22 cellular contexts compared by ENCODE assay signal in genomic region chr11:64605248-64605560, GRCh38. TPM values are rescaled to one million over a fixed set of nuclear protein-coding genes. Genes with fewer than 3 reads are reported as not detected.
DNase-seq lines count a peak whose midpoint lies in the region; ATAC-seq, FAIRE-seq and TF ChIP-seq lines count a peak whose summit lies in the region.
"Had no signal": no experiment of that assay in that cellular context is flagged by ENCODE, and none has a peak within 500 bp of the region (broad histone marks: within the 10 kb centered on the region; RNA-seq: fewer than 3 reads in every experiment).

No MANE protein-coding gene starts in this region.

- no peak overlapping the region for H3K4me3 Mint-ChIP-seq in nephron
- H3K4me3 Mint-ChIP-seq in activated CD4-positive, alpha-beta T cell treated with anti-CD3 and anti-CD28 coated beads for 36 hours = no peak overlapping the region
- H3K4me3 Mint-ChIP-seq: T-cell had no signal

- H3K4me1 Mint-ChIP-seq in nephron = peaks cover 24% of the 10 kb centered on the region
- peaks cover 2% of the 10 kb centered on the region for H3K4me1 Mint-ChIP-seq in activated CD4-positive, alpha-beta T cell treated with anti-CD3 and anti-CD28 coated beads for 36 hours

- H3K36me3 ChIP-seq in BLaER1 treated with 17β-estradiol and CSF1 and Interleukin-3, amounts not matched to agents 10 nM and 100 nM = no peaks in the 10 kb centered on the region
- H3K36me3 ChIP-seq in K562 (ENCODE audit: control insufficient read depth, insufficient read depth, low read length) = no peaks in the 10 kb centered on the region

- H3K4me1 ChIP-seq in BLaER1 treated with 17β-estradiol and CSF1 and Interleukin-3, amounts not matched to agents 10 nM and 100 nM = peaks cover 28 to 71% (median 59%) of the 10 kb centered on the region in 10 experiments
- peaks cover 0 to 23% of the 10 kb centered on the region in 2 experiments; a peak in 3 of 5 replicates for H3K4me1 ChIP-seq in K562 (replicated peaks in 1 of 2; ENCODE audit: control insufficient read depth in 2 of 2, insufficient read depth in 2 of 2, low read length in 2 of 2)

- no peak for ATAC-seq in K562
- ATAC-seq in activated CD4-positive, alpha-beta T cell treated with anti-CD3 and anti-CD28 coated beads for 36 hours = no peak
- ATAC-seq: GM12878, HCT116, SK-N-SH treated with all-trans-retinoic acid at 6 μM for 48 hours, T-cell had no signal

- no peaks in the 10 kb centered on the region for H3K9me3 Mint-ChIP-seq in nephron
- H3K9me3 Mint-ChIP-seq in activated CD4-positive, alpha-beta T cell treated with anti-CD3 and anti-CD28 coated beads for 36 hours (ENCODE audit: low read depth) = no peaks in the 10 kb centered on the region
- H3K9me3 Mint-ChIP-seq: T-cell had no signal

- no peak overlapping the region for H3K9ac ChIP-seq in BLaER1 treated with 17β-estradiol and CSF1 and Interleukin-3, amounts not matched to agents 10 nM and 100 nM
- H3K9ac ChIP-seq in K562 (ENCODE audit: insufficient read depth in 1 of 2, low read depth in 2 of 2, low read length in 2 of 2) = peak overlapping the region in 1 of 2 experiments; percentile 46; a peak in 1 of 4 replicates
- H3K9ac ChIP-seq: GM23248 had no signal

- WGBS in K562 (ENCODE audit: insufficient coverage, low coverage, missing lambda C conversion rate) = 9% methylated on average over 9 of the region's 10 CpGs

- TF ChIP-seq EP300 in K562 (IDR thresholded peaks at IDR 0.05; ENCODE audit: low read length) = no peak

- TF ChIP-seq CTCF in K562 (IDR thresholded peaks at IDR 0.05 in 2 of 3, conservative IDR thresholded peaks at IDR 0.05 in 1 of 3; ENCODE audit: insufficient read depth in 2 of 3, low read depth in 1 of 3, low read length in 3 of 3) (no peak), nephron (IDR thresholded peaks at IDR 0.05; ENCODE audit: unreplicated experiment in 3 of 3) (no peak)

- no peaks in the 10 kb centered on the region for H4K20me1 ChIP-seq in BLaER1 treated with 17β-estradiol and CSF1 and Interleukin-3, amounts not matched to agents 10 nM and 100 nM
- H4K20me1 ChIP-seq in K562 (replicated peaks; ENCODE audit: control insufficient read depth, insufficient read depth, low read length) = peaks cover 10% of the 10 kb centered on the region

- no peak for FAIRE-seq in K562 (lab: Jason Lieb, UNC)
- FAIRE-seq: GM12878, HTR-8/SVneo, RCC 7860 had no signal

- peak overlapping the region in 9 of 11 experiments; percentile 41 to 77 (median 62); a peak in 18 of 22 replicates for H3K4me2 ChIP-seq in BLaER1 treated with 17β-estradiol and CSF1 and Interleukin-3, amounts not matched to agents 10 nM and 100 nM
- peak overlapping the region; percentile 30; the same call in 1 of the 2 replicates for H3K4me2 ChIP-seq in K562 (ENCODE audit: insufficient read depth, low read length)

- in situ Hi-C loops in K562 (cut with MboI) = no loop called here

- peaks cover 0 to 27% (median 0%) of the 10 kb centered on the region in 11 experiments; a peak in 8 of 22 replicates for H3K27me3 ChIP-seq in BLaER1 treated with 17β-estradiol and CSF1 and Interleukin-3, amounts not matched to agents 10 nM and 100 nM
- peaks cover 7 to 43% of the 10 kb centered on the region in 2 experiments; a peak in 4 of 5 replicates for H3K27me3 ChIP-seq in K562 (ENCODE audit: control insufficient read depth in 2 of 2, insufficient read depth in 2 of 2, low read length in 2 of 2)

- DNase-seq in ELF-1 (ENCODE audit: low read depth, low spot score) = peak; percentile 44
- DNase-seq in K562 (ENCODE audit: extremely low read depth in 1 of 4, low spot score in 3 of 4) = peak in 3 of 4 experiments; percentile 30 to 55 (median 53)
- no peak for DNase-seq in activated CD4-positive, alpha-beta T cell treated with anti-CD3 and anti-CD28 coated beads for 36 hours
- no peak for DNase-seq in hepatic stellate cell (ENCODE audit: low spot score)
- no peak for DNase-seq in NCI-H69 (lab: John Stamatoyannopoulos, UW)
- DNase-seq: ACHN, GM23248, IMR-90, Karpas-422, NCI-H187 treated with DMSO at 0.1 percent for 48 hours, NCI-H2171, NCI-H446 treated with DMSO at 0.1 percent for 48 hours, SHP77, T-cell had no signal

- H3K36me3 Mint-ChIP-seq in nephron (ENCODE audit: low read depth) = no peaks in the 10 kb centered on the region
- H3K36me3 Mint-ChIP-seq in activated CD4-positive, alpha-beta T cell treated with anti-CD3 and anti-CD28 coated beads for 36 hours (ENCODE audit: low read depth) = no peaks in the 10 kb centered on the region
- H3K36me3 Mint-ChIP-seq: T-cell had no signal

- H3K27ac ChIP-seq in BLaER1 treated with 17β-estradiol and CSF1 and Interleukin-3, amounts not matched to agents 10 nM and 100 nM = peak overlapping the region in 1 of 11 experiments; percentile 47; a peak in 2 of 22 replicates
- H3K27ac ChIP-seq in K562 (ENCODE audit: extremely low read depth, low read depth, low read length) = no peak overlapping the region
- H3K27ac ChIP-seq: GM23248 had no signal

- peaks cover 2% of the 10 kb centered on the region for H3K27me3 Mint-ChIP-seq in nephron (ENCODE audit: low read depth)
- no peaks in the 10 kb centered on the region for H3K27me3 Mint-ChIP-seq in activated CD4-positive, alpha-beta T cell treated with anti-CD3 and anti-CD28 coated beads for 36 hours

- POLR2A ChIA-PET in K562 (lab: Yijun Ruan, JAX) = interaction anchor here (0.6 to 1.2 kb wide), 2 partner anchors 20 to 120 kb away, joined by 3 to 4 read pairs; no protein-coding TSS in a partner anchor
- POLR2A ChIA-PET in activated CD4-positive, alpha-beta T cell treated with anti-CD3 and anti-CD28 coated beads for 36 hours (lab: Charles Lee) = no interaction called here

- H3K4me3 ChIP-seq in BLaER1 treated with 17β-estradiol and CSF1 and Interleukin-3, amounts not matched to agents 10 nM and 100 nM = no peak overlapping the region
- no peak overlapping the region for H3K4me3 ChIP-seq in K562
- H3K4me3 ChIP-seq: GM12878, GM23248 had no signal

- intact Hi-C loops in K562 (cut with micrococcal nuclease) = no loop called here
- intact Hi-C loops in activated CD4-positive, alpha-beta T cell treated with anti-CD3 and anti-CD28 coated beads for 36 hours (cut with DNase I, micrococcal nuclease) = no loop called here

- BruUV-seq in K562 (replicated peaks; lab: Mats Ljungman, UMichigan) = no TSS peak

- no peak for TF ChIP-seq POLR2A in K562 (conservative IDR thresholded peaks at IDR 0.05)

- no peak overlapping the region for H2AFZ ChIP-seq in K562 (ENCODE audit: low read depth, low read length)
- H2AFZ ChIP-seq: GM23248 had no signal

- H3K79me2 ChIP-seq in K562 (ENCODE audit: control insufficient read depth, insufficient read depth, low read length) = no peaks in the 10 kb centered on the region

- CTCF ChIA-PET in K562 (lab: Yijun Ruan, JAX; ENCODE audit: low intra/inter-chr PET ratio) = interaction anchor here (0.6 kb wide), 1 partner anchor 52 kb away, joined by 3 read pairs; no protein-coding TSS in a partner anchor
- CTCF ChIA-PET in activated CD4-positive, alpha-beta T cell treated with anti-CD3 and anti-CD28 coated beads for 36 hours (lab: Charles Lee) = no interaction called here

- peak overlapping the region in 2 of 3 experiments; percentile 13 to 59 for H3K27ac Mint-ChIP-seq in nephron
- no peak overlapping the region for H3K27ac Mint-ChIP-seq in activated CD4-positive, alpha-beta T cell treated with anti-CD3 and anti-CD28 coated beads for 36 hours
- H3K27ac Mint-ChIP-seq: T-cell had no signal

- no peak for TF ChIP-seq RAD21 in K562 (CRISPR knock-in tag; conservative IDR thresholded peaks at IDR 0.05 in 1 of 2, IDR thresholded peaks at IDR 0.05 in 1 of 2)

- no peaks in the 10 kb centered on the region for H3K9me3 ChIP-seq in BLaER1 treated with 17β-estradiol and CSF1 and Interleukin-3, amounts not matched to agents 10 nM and 100 nM (replicated peaks in 1 of 11)
- H3K9me3 ChIP-seq in K562 (replicated peaks; ENCODE audit: control insufficient read depth, insufficient read depth, low read depth, low read length) = no peaks in the 10 kb centered on the region

- no peaks in the 10 kb centered on the region for H3K9me1 ChIP-seq in K562 (ENCODE audit: control insufficient read depth, insufficient read depth, low read length)

RNA-seq across cellular contexts. Expression of gene SLC22A12, which starts 14.2 kb away (rescaled TPM):
- not detected in 2 replicates for total RNA-seq in K562 (2011; cell fraction: chromatin; rRNA removed; ENCODE audit: low replicate concordance)
- not detected in 2 replicates for total RNA-seq in K562 (2011; cell fraction: nucleolus; rRNA removed)
- not detected in 2 replicates for total RNA-seq in K562 (2011; cell fraction: nucleoplasm; rRNA removed)
- total RNA-seq in K562 (2014; rRNA removed) = not detected in 2 replicates
- total RNA-seq in K562 (2014; rRNA removed; fragmentation: Illumina TruSeq; extraction: Trizol) = not detected in 2 replicates
- total RNA-seq in K562 (2015; rRNA removed; fragmentation: Illumina TruSeq; extraction: Trizol) = not detected in 2 replicates
- not detected in 2 replicates for total RNA-seq in K562 (2021)
- polyA plus RNA-seq in K562 (2011; rRNA removed) = not detected in 2 replicates
- not detected in 2 replicates for polyA plus RNA-seq in K562 (2011; cell fraction: cytosol; rRNA removed)
- polyA plus RNA-seq in K562 (2011; cell fraction: nucleus; rRNA removed) = not detected in 2 replicates
- polyA plus RNA-seq in K562 (2012) = not detected in 2 replicates
- polyA plus RNA-seq in K562 (2014; fragmentation: Illumina TruSeq; extraction: Trizol) = not detected in 2 replicates
- polyA plus RNA-seq in K562 (2014; fragmentation: Nextera tagmentation; extraction: Ambion mirVana) = not detected
- not detected in 2 replicates for polyA plus RNA-seq in K562 (2014; rRNA removed)
- not detected in 2 replicates for polyA minus RNA-seq in K562 (2011; rRNA and poly(A)+ RNA removed)
- not detected in 2 replicates for polyA minus RNA-seq in K562 (2011; cell fraction: cytosol; rRNA and poly(A)+ RNA removed)
- polyA minus RNA-seq in K562 (2011; cell fraction: nucleus; rRNA and poly(A)+ RNA removed) = not detected in 2 replicates
- total RNA-seq in activated CD4-positive, alpha-beta T cell treated with anti-CD3 and anti-CD28 coated beads for 36 hours = not detected
- total RNA-seq: GM12878, GM23248, IMR-90, MCF 10A, T-cell had no signal
- polyA plus RNA-seq: GM12878, GM23248, IMR-90 had no signal

RNA-seq across cellular contexts. Expression of gene SLC22A11, which starts 49.5 kb away (rescaled TPM):
- 0.39 TPM in 1 of 2 replicates, not detected in the other for total RNA-seq in K562 (2011; cell fraction: chromatin; rRNA removed; ENCODE audit: low replicate concordance)
- 0.17 and 0.26 TPM in 2 replicates for total RNA-seq in K562 (2011; cell fraction: nucleolus; rRNA removed)
- total RNA-seq in K562 (2011; cell fraction: nucleoplasm; rRNA removed) = 0.44 TPM in 1 of 2 replicates, not detected in the other
- total RNA-seq in K562 (2014; rRNA removed) (not detected in 2 replicates), K562 (2014; rRNA removed; fragmentation: Illumina TruSeq; extraction: Trizol) (not detected in 2 replicates), K562 (2015; rRNA removed; fragmentation: Illumina TruSeq; extraction: Trizol) (not detected in 2 replicates), K562 (2021) (not detected in 2 replicates)
- polyA plus RNA-seq in K562 (2011; rRNA removed) (0.07 TPM in 1 of 2 replicates, not detected in the other), K562 (2014; fragmentation: Illumina TruSeq; extraction: Trizol) (not detected in 2 replicates), K562 (2014; fragmentation: Nextera tagmentation; extraction: Ambion mirVana) (not detected), K562 (2014; rRNA removed) (0.07 TPM in 1 of 2 replicates, not detected in the other)
- polyA plus RNA-seq in K562 (2011; cell fraction: cytosol; rRNA removed) = 0.09 TPM in 1 of 2 replicates, not detected in the other
- 0.08 and 0.28 TPM in 2 replicates for polyA plus RNA-seq in K562 (2011; cell fraction: nucleus; rRNA removed)
- 0.05 and 0.08 TPM in 2 replicates for polyA plus RNA-seq in K562 (2012)
- polyA minus RNA-seq in K562 (2011; rRNA and poly(A)+ RNA removed) = not detected in 2 replicates
- not detected in 2 replicates for polyA minus RNA-seq in K562 (2011; cell fraction: cytosol; rRNA and poly(A)+ RNA removed)
- not detected in 2 replicates for polyA minus RNA-seq in K562 (2011; cell fraction: nucleus; rRNA and poly(A)+ RNA removed)
- under 1 TPM in 1 of 2 experiments, not detected in 1; 0.05 TPM for total RNA-seq in activated CD4-positive, alpha-beta T cell treated with anti-CD3 and anti-CD28 coated beads for 36 hours
- total RNA-seq: GM12878, GM23248, IMR-90, MCF 10A, T-cell had no signal
- polyA plus RNA-seq: GM23248, IMR-90 had no signal

Comparison
In these comparisons a context has a peak if more than half of its experiments do, and no peak if none do; other contexts are left out.
1. DNase-seq: peak in ELF-1 (single experiment) and K562 (3 of 4); none in activated CD4-positive, alpha-beta T cell treated with anti-CD3 and anti-CD28 coated beads for 36 hours (single experiment), hepatic stellate cell (single experiment) and NCI-H69 (single experiment).